Comparison of ENCODE assay signal across 8 cellular contexts in the genomic region with DNA sequence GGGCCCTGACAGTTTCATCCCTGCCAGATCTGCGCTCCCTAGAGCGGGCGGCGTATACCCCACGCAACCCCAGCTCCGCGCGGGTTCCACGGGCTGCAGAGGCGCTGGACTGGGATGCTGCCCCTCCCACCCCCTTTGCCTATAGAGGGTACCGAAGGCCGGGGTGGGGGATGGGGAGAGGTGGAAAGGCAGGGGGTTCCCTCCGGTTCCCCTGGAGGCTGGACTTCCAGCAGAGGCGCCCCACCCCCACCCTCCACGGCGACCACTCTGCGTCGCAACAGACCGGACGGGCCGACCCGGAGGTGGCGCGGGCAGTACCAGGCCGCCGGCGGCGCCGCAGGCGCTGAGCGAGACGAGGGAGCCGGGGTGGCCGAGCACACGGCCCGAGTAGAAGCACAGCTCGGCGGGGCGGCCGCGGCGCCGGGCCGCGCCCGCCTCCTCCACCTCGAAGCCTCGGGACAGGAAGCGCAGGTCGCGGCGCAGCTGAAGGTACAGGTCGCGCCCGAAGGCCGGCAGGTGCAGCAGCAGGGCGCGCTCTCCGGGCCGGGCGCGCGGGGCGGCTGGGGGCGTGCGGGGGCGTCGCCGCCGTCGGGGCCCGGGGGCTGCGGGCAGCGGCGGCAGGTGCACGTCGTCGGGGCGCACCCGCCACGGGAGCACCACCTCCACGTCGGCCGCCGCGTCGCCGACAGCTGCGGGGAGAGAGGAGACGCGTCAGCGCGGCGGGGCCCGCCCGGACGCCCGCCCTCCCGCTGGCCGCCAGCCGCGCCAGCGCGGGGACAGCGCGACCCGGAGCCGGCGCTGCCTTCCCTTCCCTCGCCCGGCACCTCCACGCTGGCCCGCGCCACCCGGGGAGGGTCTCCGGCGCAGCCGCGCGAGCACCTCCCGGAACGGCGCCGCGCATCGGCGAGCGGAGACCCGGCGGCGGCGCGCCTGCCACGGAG. TPM values are rescaled to one million over a fixed set of nuclear protein-coding genes. Genes with fewer than 3 reads are reported as not detected.
DNase-seq lines count a peak whose midpoint lies in the region; ATAC-seq and TF ChIP-seq lines count a peak whose summit lies in the region.

No MANE protein-coding gene starts in this region.

- peak overlapping the region; percentile 35 for H3K27ac ChIP-seq in neutrophil

- H3K4me1 ChIP-seq in neutrophil (ENCODE audit: control insufficient read depth in 1 of 2, insufficient read depth in 1 of 2, low read depth in 1 of 2, low read length in 1 of 2): peaks cover 11 to 17% of the 10 kb centered on the region in 2 experiments

- H3K27me3 ChIP-seq in neutrophil: peaks cover 100% of the 10 kb centered on the region

- ATAC-seq in GM21619 (IDR thresholded peaks at IDR 0.05; ENCODE audit: unreplicated experiment): no peak

- H3K9me3 ChIP-seq in neutrophil: no peaks in the 10 kb centered on the region

- H3K4me3 ChIP-seq in epithelial cell of proximal tubule (ENCODE audit: low read depth, low read length): peak overlapping the region; percentile 61
- H3K4me3 ChIP-seq in neutrophil (ENCODE audit: low read depth in 1 of 2, low read length in 1 of 2): peak overlapping the region; percentile 60 to 84

- TF ChIP-seq CTCF in epithelial cell of proximal tubule (conservative IDR thresholded peaks at IDR 0.05; ENCODE audit: low read depth, low read length): no peak
- TF ChIP-seq CTCF in neutrophil (IDR thresholded peaks at IDR 0.05): no peak

- H3K36me3 ChIP-seq in neutrophil: no peaks in the 10 kb centered on the region

- DNase-seq in activated CD8-positive, alpha-beta memory T cell treated with anti-CD3 and anti-CD28 coated beads, Interleukin-2, amount 50 U/mL, for 4 hours: peak; percentile 33
- DNase-seq in activated CD8-positive, alpha-beta memory T cell treated with anti-CD3 and anti-CD28 coated beads, Interleukin-2, amount 50 U/mL, for 48 hours: no peak
- DNase-seq in SW480 (ENCODE audit: low spot score) (peak; percentile 37), epithelial cell of proximal tubule (ENCODE audit: low read depth) (no peak), DMS153 (lab: John Stamatoyannopoulos, UW) (no peak), COLO829 (ENCODE audit: low spot score) (no peak)

RNA-seq across cellular contexts. Expression of a gene that starts 0.8 kb away (rescaled TPM):
- 0.06 and 0.36 TPM in 2 replicates for total RNA-seq in epithelial cell of proximal tubule

Comparison
In these comparisons a context has a peak if more than half of its experiments do, and no peak if none do; other contexts are left out.
1. DNase-seq: peak in activated CD8-positive, alpha-beta memory T cell treated with anti-CD3 and anti-CD28 coated beads, Interleukin-2, amount 50 U/mL, for 4 hours (single experiment) and SW480 (single experiment); none in activated CD8-positive, alpha-beta memory T cell treated with anti-CD3 and anti-CD28 coated beads, Interleukin-2, amount 50 U/mL, for 48 hours (single experiment), epithelial cell of proximal tubule (single experiment), DMS153 (single experiment) and COLO829 (single experiment).